In genomic region chr1:19251305-19252196, GRCh38 we compare ENCODE assay signal across 1 cellular context.
TF ChIP-seq lines count a peak whose summit lies in the region.

Gene EMC1, minus strand, starts transcription at chr1:19251524. Its CDS starts 15 bp downstream, at chr1:19251509.
Gene MRTO4, plus strand, starts transcription at chr1:19251805. Its CDS starts 31 bp downstream, at chr1:19251836.

TF ChIP-seq in K562, 482 proteins besides CTCF, POLR2A, EP300 and RAD21 (continued from another document and continues in another):
- TF ChIP-seq, protein P1, sequence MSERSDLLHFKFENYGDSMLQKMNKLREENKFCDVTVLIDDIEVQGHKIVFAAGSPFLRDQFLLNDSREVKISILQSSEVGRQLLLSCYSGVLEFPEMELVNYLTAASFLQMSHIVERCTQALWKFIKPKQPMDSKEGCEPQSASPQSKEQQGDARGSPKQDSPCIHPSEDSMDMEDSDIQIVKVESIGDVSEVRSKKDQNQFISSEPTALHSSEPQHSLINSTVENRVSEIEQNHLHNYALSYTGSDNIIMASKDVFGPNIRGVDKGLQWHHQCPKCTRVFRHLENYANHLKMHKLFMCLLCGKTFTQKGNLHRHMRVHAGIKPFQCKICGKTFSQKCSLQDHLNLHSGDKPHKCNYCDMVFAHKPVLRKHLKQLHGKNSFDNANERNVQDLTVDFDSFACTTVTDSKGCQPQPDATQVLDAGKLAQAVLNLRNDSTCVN (CRISPR knock-in tag; IDR thresholded peaks at IDR 0.05), result peak; percentile 50
- no peak for TF ChIP-seq BRF1 (IDR thresholded peaks at IDR 0.05; ENCODE audit: borderline replicate concordance, extremely low read depth, insufficient read length)
- no peak for TF ChIP-seq POLR3A (IDR thresholded peaks at IDR 0.05; ENCODE audit: borderline replicate concordance, extremely low read depth, insufficient read depth, insufficient read length)
- TF ChIP-seq SPI1 (IDR thresholded peaks at IDR 0.05; ENCODE audit: borderline replicate concordance, low read depth, low read length), result 0 out of 2 replicates have a peak, but pooled peaks have one; percentile 36
- TF ChIP-seq U2AF2 (optimal IDR thresholded peaks at IDR 0.05; ENCODE audit: low read depth, low read length), result no peak
- TF ChIP-seq MTA1 (IDR thresholded peaks at IDR 0.05; ENCODE audit: borderline replicate concordance), result peak; percentile 77; the same call in 1 of the 2 replicates
- TF ChIP-seq UBTF (IDR thresholded peaks at IDR 0.05; ENCODE audit: borderline replicate concordance in 1 of 2, low read depth in 2 of 2, low read length in 2 of 2), result no peak
- peak; percentile 13 for TF ChIP-seq SMAD1 (IDR thresholded peaks at IDR 0.05; ENCODE audit: low read depth, low read length, partially characterized antibody)
- TF ChIP-seq RBM15 (IDR thresholded peaks at IDR 0.05; ENCODE audit: insufficient read depth, low read length), result no peak
- TF ChIP-seq FOXJ3 (CRISPR knock-in tag; IDR thresholded peaks at IDR 0.05), result no peak
- TF ChIP-seq E2F8 (IDR thresholded peaks at IDR 0.05; ENCODE audit: low read depth, partially characterized antibody), result no peak
- 0 out of 2 replicates have a peak, but pooled peaks have one; percentile 51 for TF ChIP-seq ATF2 (CRISPR knock-in tag; IDR thresholded peaks at IDR 0.05)
- TF ChIP-seq, protein P2, sequence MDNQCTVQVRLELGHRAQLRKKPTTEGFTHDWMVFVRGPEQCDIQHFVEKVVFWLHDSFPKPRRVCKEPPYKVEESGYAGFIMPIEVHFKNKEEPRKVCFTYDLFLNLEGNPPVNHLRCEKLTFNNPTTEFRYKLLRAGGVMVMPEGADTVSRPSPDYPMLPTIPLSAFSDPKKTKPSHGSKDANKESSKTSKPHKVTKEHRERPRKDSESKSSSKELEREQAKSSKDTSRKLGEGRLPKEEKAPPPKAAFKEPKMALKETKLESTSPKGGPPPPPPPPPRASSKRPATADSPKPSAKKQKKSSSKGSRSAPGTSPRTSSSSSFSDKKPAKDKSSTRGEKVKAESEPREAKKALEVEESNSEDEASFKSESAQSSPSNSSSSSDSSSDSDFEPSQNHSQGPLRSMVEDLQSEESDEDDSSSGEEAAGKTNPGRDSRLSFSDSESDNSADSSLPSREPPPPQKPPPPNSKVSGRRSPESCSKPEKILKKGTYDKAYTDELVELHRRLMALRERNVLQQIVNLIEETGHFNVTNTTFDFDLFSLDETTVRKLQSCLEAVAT (IDR thresholded peaks at IDR 0.05), result peak in 1 of 2 experiments; percentile 49; a peak in 1 of 4 replicates
- 0 out of 2 replicates have a peak, but pooled peaks have one; percentile 50 for TF ChIP-seq CAMTA2 (CRISPR knock-in tag; conservative IDR thresholded peaks at IDR 0.05)
- TF ChIP-seq FOXJ2 (tag; IDR thresholded peaks at IDR 0.05), result peak; percentile 49; the same call in 1 of the 2 replicates
- TF ChIP-seq ETS2 (tag; IDR thresholded peaks at IDR 0.05; ENCODE audit: borderline replicate concordance, poor library complexity, severe bottlenecking), result no peak
- no peak for TF ChIP-seq ZNF133 (CRISPR knock-in tag; IDR thresholded peaks at IDR 0.05)
- TF ChIP-seq SNIP1 (IDR thresholded peaks at IDR 0.05; ENCODE audit: low read depth), result no peak
- no peak for TF ChIP-seq NFYB (IDR thresholded peaks at IDR 0.05; ENCODE audit: extremely low read depth, insufficient read length)
- peak; percentile 78 for TF ChIP-seq HCFC1 (IDR thresholded peaks at IDR 0.05; ENCODE audit: low read depth, low read length)
- no peak for TF ChIP-seq MYBL2 (IDR thresholded peaks at IDR 0.05; ENCODE audit: low read depth)
- TF ChIP-seq MYBL2 (CRISPR knock-in tag; IDR thresholded peaks at IDR 0.05; ENCODE audit: borderline replicate concordance), result no peak
- TF ChIP-seq FOSL1 (tag; conservative IDR thresholded peaks at IDR 0.05), result peak; percentile 62
- TF ChIP-seq ZNF586 (CRISPR knock-in tag; conservative IDR thresholded peaks at IDR 0.05), result 0 out of 2 replicates have a peak, but pooled peaks have one; percentile 10
- TF ChIP-seq ZNF77 (CRISPR knock-in tag; IDR thresholded peaks at IDR 0.05), result no peak
- TF ChIP-seq ZC3H11A (IDR thresholded peaks at IDR 0.05; ENCODE audit: low read depth, low read length), result no peak
- no peak for TF ChIP-seq RAD51 (IDR thresholded peaks at IDR 0.05; ENCODE audit: borderline replicate concordance, low read depth)
- peak; percentile 88 for TF ChIP-seq HMGN3 (IDR thresholded peaks at IDR 0.05; ENCODE audit: borderline replicate concordance, extremely low read depth, insufficient read length, low read depth, low read length)
- TF ChIP-seq, protein P3, sequence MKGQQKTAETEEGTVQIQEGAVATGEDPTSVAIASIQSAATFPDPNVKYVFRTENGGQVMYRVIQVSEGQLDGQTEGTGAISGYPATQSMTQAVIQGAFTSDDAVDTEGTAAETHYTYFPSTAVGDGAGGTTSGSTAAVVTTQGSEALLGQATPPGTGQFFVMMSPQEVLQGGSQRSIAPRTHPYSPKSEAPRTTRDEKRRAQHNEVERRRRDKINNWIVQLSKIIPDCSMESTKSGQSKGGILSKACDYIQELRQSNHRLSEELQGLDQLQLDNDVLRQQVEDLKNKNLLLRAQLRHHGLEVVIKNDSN (CRISPR knock-in tag; IDR thresholded peaks at IDR 0.05), result peak; percentile 58
- TF ChIP-seq GATAD2A (IDR thresholded peaks at IDR 0.05), result no peak
- TF ChIP-seq EWSR1 (IDR thresholded peaks at IDR 0.05; ENCODE audit: borderline replicate concordance, low read depth, partially characterized antibody), result no peak
- TF ChIP-seq, protein P4, sequence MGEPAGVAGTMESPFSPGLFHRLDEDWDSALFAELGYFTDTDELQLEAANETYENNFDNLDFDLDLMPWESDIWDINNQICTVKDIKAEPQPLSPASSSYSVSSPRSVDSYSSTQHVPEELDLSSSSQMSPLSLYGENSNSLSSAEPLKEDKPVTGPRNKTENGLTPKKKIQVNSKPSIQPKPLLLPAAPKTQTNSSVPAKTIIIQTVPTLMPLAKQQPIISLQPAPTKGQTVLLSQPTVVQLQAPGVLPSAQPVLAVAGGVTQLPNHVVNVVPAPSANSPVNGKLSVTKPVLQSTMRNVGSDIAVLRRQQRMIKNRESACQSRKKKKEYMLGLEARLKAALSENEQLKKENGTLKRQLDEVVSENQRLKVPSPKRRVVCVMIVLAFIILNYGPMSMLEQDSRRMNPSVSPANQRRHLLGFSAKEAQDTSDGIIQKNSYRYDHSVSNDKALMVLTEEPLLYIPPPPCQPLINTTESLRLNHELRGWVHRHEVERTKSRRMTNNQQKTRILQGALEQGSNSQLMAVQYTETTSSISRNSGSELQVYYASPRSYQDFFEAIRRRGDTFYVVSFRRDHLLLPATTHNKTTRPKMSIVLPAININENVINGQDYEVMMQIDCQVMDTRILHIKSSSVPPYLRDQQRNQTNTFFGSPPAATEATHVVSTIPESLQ (CRISPR knock-in tag; IDR thresholded peaks at IDR 0.05), result peak; percentile 92
- TF ChIP-seq PPARD (CRISPR knock-in tag; IDR thresholded peaks at IDR 0.05), result no peak
- no peak for TF ChIP-seq ZBTB8A (IDR thresholded peaks at IDR 0.05; ENCODE audit: partially characterized antibody)
- TF ChIP-seq MEF2A (IDR thresholded peaks at IDR 0.05; ENCODE audit: control insufficient read depth, low read depth, low read length), result no peak
- TF ChIP-seq KAT8 (IDR thresholded peaks at IDR 0.05; ENCODE audit: low read depth), result no peak
- no peak for TF ChIP-seq MEIS2 (IDR thresholded peaks at IDR 0.05; ENCODE audit: partially characterized antibody)
- peak; percentile 92 for TF ChIP-seq EGR1 (conservative IDR thresholded peaks at IDR 0.05)
- TF ChIP-seq EHMT2 (IDR thresholded peaks at IDR 0.05), result no peak
- TF ChIP-seq SMARCC2 (IDR thresholded peaks at IDR 0.05; ENCODE audit: low read depth), result no peak
- TF ChIP-seq NFIX (CRISPR knock-in tag; IDR thresholded peaks at IDR 0.05; ENCODE audit: low read depth), result no peak
- TF ChIP-seq, protein P5, sequence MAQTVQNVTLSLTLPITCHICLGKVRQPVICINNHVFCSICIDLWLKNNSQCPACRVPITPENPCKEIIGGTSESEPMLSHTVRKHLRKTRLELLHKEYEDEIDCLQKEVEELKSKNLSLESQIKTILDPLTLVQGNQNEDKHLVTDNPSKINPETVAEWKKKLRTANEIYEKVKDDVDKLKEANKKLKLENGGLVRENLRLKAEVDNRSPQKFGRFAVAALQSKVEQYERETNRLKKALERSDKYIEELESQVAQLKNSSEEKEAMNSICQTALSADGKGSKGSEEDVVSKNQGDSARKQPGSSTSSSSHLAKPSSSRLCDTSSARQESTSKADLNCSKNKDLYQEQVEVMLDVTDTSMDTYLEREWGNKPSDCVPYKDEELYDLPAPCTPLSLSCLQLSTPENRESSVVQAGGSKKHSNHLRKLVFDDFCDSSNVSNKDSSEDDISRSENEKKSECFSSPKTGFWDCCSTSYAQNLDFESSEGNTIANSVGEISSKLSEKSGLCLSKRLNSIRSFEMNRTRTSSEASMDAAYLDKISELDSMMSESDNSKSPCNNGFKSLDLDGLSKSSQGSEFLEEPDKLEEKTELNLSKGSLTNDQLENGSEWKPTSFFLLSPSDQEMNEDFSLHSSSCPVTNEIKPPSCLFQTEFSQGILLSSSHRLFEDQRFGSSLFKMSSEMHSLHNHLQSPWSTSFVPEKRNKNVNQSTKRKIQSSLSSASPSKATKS (CRISPR knock-in tag; IDR thresholded peaks at IDR 0.05), result no peak; the same call in 1 of the 2 replicates
- TF ChIP-seq NFIC (IDR thresholded peaks at IDR 0.05), result peak; percentile 67
- TF ChIP-seq ZNF431 (CRISPR knock-in tag; IDR thresholded peaks at IDR 0.05), result peak; percentile 68; the same call in 1 of the 2 replicates
- TF ChIP-seq KAT7 (CRISPR knock-in tag; IDR thresholded peaks at IDR 0.05; ENCODE audit: borderline replicate concordance), result no peak
- TF ChIP-seq TEAD4 (IDR thresholded peaks at IDR 0.05; ENCODE audit: low read length), result peak; percentile 40; the same call in 1 of the 2 replicates
- no peak for TF ChIP-seq TEAD4 (CRISPR knock-in tag; IDR thresholded peaks at IDR 0.05; ENCODE audit: borderline replicate concordance)
- no peak for TF ChIP-seq ZBTB12 (CRISPR knock-in tag; IDR thresholded peaks at IDR 0.05)
- TF ChIP-seq ARHGAP35 (IDR thresholded peaks at IDR 0.05; ENCODE audit: partially characterized antibody), result no peak
- no peak; the same call in 1 of the 2 replicates for TF ChIP-seq ATF1 (CRISPR knock-in tag; IDR thresholded peaks at IDR 0.05)
- peak; percentile 84 for TF ChIP-seq ATF1 (tag; IDR thresholded peaks at IDR 0.05)
- TF ChIP-seq SMAD2 (IDR thresholded peaks at IDR 0.05; ENCODE audit: low read depth, low read length), result no peak
- TF ChIP-seq NFE2L1 (tag; IDR thresholded peaks at IDR 0.05; ENCODE audit: borderline replicate concordance, low read depth), result no peak
- TF ChIP-seq BCL6 (CRISPR knock-in tag; IDR thresholded peaks at IDR 0.05), result no peak
- TF ChIP-seq LARP7 (IDR thresholded peaks at IDR 0.05), result no peak
- no peak for TF ChIP-seq EZH2 (IDR thresholded peaks at IDR 0.05; ENCODE audit: borderline replicate concordance, low read depth, low read length)
- TF ChIP-seq NFE2 (IDR thresholded peaks at IDR 0.05; ENCODE audit: low read depth), result peak; percentile 94
